ENCODE assay signal across 1 cellular context in the genomic region with DNA sequence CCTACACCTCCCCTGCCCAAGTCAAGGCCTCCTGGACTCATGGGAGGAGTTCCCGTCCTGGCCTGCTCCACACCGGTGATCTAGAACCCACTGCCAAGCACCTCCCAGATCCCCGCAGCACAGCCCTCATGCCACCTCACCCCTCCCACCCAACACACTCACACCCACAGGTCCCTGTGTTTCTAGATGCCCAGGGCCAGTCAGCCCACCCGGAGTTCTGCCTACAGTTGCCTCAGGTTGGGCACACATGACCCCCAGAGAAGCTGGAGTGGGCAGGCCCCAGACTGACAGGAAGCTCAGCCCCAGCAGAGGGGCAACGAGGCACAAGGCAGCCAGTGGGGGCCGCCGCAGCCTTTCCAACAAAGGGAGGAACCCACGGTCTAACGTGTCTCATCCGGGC.
TF ChIP-seq lines count a peak whose summit lies in the region.

No MANE protein-coding gene starts in this region.

TF ChIP-seq in HepG2, 621 proteins besides CTCF, POLR2A, EP300 and RAD21 (continued from another document and continues in another):
- TF ChIP-seq, protein P1, sequence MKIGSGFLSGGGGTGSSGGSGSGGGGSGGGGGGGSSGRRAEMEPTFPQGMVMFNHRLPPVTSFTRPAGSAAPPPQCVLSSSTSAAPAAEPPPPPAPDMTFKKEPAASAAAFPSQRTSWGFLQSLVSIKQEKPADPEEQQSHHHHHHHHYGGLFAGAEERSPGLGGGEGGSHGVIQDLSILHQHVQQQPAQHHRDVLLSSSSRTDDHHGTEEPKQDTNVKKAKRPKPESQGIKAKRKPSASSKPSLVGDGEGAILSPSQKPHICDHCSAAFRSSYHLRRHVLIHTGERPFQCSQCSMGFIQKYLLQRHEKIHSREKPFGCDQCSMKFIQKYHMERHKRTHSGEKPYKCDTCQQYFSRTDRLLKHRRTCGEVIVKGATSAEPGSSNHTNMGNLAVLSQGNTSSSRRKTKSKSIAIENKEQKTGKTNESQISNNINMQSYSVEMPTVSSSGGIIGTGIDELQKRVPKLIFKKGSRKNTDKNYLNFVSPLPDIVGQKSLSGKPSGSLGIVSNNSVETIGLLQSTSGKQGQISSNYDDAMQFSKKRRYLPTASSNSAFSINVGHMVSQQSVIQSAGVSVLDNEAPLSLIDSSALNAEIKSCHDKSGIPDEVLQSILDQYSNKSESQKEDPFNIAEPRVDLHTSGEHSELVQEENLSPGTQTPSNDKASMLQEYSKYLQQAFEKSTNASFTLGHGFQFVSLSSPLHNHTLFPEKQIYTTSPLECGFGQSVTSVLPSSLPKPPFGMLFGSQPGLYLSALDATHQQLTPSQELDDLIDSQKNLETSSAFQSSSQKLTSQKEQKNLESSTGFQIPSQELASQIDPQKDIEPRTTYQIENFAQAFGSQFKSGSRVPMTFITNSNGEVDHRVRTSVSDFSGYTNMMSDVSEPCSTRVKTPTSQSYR (CRISPR knock-in tag; IDR thresholded peaks at IDR 0.05; ENCODE audit: borderline replicate concordance), result no peak
- TF ChIP-seq ZMAT3 (CRISPR knock-in tag; conservative IDR thresholded peaks at IDR 0.05) (no peak), REPIN1 (CRISPR knock-in tag; IDR thresholded peaks at IDR 0.05; ENCODE audit: borderline replicate concordance, low read depth) (no peak), ZBTB2 (CRISPR knock-in tag; IDR thresholded peaks at IDR 0.05; ENCODE audit: low read depth) (no peak), ZNF30 (CRISPR knock-in tag; IDR thresholded peaks at IDR 0.05) (no peak), MXI1 (IDR thresholded peaks at IDR 0.05; ENCODE audit: borderline replicate concordance, low read depth, low read length) (no peak), PHF8 (CRISPR knock-in tag; IDR thresholded peaks at IDR 0.05) (no peak), CHD4 (IDR thresholded peaks at IDR 0.05; ENCODE audit: borderline replicate concordance, low read length) (no peak), GATAD2A (CRISPR knock-in tag; IDR thresholded peaks at IDR 0.05) (no peak), ZNF619 (CRISPR knock-in tag; IDR thresholded peaks at IDR 0.05) (no peak), ZNF788 (CRISPR knock-in tag; IDR thresholded peaks at IDR 0.05; ENCODE audit: borderline replicate concordance) (0 out of 2 replicates have a peak, but pooled peaks have one; percentile 13), FOXM1 (CRISPR knock-in tag; IDR thresholded peaks at IDR 0.05) (no peak), KAT2B (IDR thresholded peaks at IDR 0.05; ENCODE audit: borderline replicate concordance, low read depth, low read length) (no peak), ZNF468 (CRISPR knock-in tag; IDR thresholded peaks at IDR 0.05) (no peak), FOXP4 (CRISPR knock-in tag; IDR thresholded peaks at IDR 0.05) (no peak), PCBP2 (optimal IDR thresholded peaks at IDR 0.05; ENCODE audit: low read depth, low read length, poor library complexity, severe bottlenecking) (no peak), XRCC5 (optimal IDR thresholded peaks at IDR 0.05; ENCODE audit: low read length) (no peak), TAF1 (CRISPR knock-in tag; IDR thresholded peaks at IDR 0.05) (no peak), MYC (CRISPR knock-in tag; IDR thresholded peaks at IDR 0.05; ENCODE audit: borderline replicate concordance) (no peak), ELF4 (CRISPR knock-in tag; IDR thresholded peaks at IDR 0.05; ENCODE audit: borderline replicate concordance) (no peak), ZFP82 (CRISPR knock-in tag; IDR thresholded peaks at IDR 0.05; ENCODE audit: borderline replicate concordance) (no peak), NONO (IDR thresholded peaks at IDR 0.05) (no peak), NONO (CRISPR knock-in tag; conservative IDR thresholded peaks at IDR 0.05) (0 out of 2 replicates have a peak, but pooled peaks have one; percentile 56), ZNF83 (CRISPR knock-in tag; IDR thresholded peaks at IDR 0.05; ENCODE audit: borderline replicate concordance) (no peak), RFX1 (IDR thresholded peaks at IDR 0.05) (no peak), SAP130 (CRISPR knock-in tag; IDR thresholded peaks at IDR 0.05; ENCODE audit: low read depth) (no peak), FOXP1 (IDR thresholded peaks at IDR 0.05) (no peak), FOXP1 (CRISPR knock-in tag; IDR thresholded peaks at IDR 0.05) (no peak), ETV6 (CRISPR knock-in tag; conservative IDR thresholded peaks at IDR 0.05) (no peak), ZNF513 (CRISPR knock-in tag; conservative IDR thresholded peaks at IDR 0.05) (no peak), KLF13 (CRISPR knock-in tag; IDR thresholded peaks at IDR 0.05) (no peak), ZBTB38 (CRISPR knock-in tag; IDR thresholded peaks at IDR 0.05) (no peak), JUN (CRISPR knock-in tag; IDR thresholded peaks at IDR 0.05) (no peak)
- TF ChIP-seq, protein P2, sequence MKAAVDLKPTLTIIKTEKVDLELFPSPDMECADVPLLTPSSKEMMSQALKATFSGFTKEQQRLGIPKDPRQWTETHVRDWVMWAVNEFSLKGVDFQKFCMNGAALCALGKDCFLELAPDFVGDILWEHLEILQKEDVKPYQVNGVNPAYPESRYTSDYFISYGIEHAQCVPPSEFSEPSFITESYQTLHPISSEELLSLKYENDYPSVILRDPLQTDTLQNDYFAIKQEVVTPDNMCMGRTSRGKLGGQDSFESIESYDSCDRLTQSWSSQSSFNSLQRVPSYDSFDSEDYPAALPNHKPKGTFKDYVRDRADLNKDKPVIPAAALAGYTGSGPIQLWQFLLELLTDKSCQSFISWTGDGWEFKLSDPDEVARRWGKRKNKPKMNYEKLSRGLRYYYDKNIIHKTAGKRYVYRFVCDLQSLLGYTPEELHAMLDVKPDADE (CRISPR knock-in tag; IDR thresholded peaks at IDR 0.05), result no peak
- TF ChIP-seq, protein P3, sequence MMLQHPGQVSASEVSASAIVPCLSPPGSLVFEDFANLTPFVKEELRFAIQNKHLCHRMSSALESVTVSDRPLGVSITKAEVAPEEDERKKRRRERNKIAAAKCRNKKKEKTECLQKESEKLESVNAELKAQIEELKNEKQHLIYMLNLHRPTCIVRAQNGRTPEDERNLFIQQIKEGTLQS (CRISPR knock-in tag; IDR thresholded peaks at IDR 0.05), result no peak
- TF ChIP-seq, protein P4, sequence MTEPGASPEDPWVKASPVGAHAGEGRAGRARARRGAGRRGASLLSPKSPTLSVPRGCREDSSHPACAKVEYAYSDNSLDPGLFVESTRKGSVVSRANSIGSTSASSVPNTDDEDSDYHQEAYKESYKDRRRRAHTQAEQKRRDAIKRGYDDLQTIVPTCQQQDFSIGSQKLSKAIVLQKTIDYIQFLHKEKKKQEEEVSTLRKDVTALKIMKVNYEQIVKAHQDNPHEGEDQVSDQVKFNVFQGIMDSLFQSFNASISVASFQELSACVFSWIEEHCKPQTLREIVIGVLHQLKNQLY (CRISPR knock-in tag; IDR thresholded peaks at IDR 0.05), result no peak
- TF ChIP-seq, protein P5, sequence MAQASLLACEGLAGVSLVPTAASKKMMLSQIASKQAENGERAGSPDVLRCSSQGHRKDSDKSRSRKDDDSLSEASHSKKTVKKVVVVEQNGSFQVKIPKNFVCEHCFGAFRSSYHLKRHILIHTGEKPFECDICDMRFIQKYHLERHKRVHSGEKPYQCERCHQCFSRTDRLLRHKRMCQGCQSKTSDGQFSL (CRISPR knock-in tag; IDR thresholded peaks at IDR 0.05), result no peak
- TF ChIP-seq, protein P6, sequence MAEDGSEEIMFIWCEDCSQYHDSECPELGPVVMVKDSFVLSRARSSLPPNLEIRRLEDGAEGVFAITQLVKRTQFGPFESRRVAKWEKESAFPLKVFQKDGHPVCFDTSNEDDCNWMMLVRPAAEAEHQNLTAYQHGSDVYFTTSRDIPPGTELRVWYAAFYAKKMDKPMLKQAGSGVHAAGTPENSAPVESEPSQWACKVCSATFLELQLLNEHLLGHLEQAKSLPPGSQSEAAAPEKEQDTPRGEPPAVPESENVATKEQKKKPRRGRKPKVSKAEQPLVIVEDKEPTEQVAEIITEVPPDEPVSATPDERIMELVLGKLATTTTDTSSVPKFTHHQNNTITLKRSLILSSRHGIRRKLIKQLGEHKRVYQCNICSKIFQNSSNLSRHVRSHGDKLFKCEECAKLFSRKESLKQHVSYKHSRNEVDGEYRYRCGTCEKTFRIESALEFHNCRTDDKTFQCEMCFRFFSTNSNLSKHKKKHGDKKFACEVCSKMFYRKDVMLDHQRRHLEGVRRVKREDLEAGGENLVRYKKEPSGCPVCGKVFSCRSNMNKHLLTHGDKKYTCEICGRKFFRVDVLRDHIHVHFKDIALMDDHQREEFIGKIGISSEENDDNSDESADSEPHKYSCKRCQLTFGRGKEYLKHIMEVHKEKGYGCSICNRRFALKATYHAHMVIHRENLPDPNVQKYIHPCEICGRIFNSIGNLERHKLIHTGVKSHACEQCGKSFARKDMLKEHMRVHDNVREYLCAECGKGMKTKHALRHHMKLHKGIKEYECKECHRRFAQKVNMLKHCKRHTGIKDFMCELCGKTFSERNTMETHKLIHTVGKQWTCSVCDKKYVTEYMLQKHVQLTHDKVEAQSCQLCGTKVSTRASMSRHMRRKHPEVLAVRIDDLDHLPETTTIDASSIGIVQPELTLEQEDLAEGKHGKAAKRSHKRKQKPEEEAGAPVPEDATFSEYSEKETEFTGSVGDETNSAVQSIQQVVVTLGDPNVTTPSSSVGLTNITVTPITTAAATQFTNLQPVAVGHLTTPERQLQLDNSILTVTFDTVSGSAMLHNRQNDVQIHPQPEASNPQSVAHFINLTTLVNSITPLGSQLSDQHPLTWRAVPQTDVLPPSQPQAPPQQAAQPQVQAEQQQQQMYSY (CRISPR knock-in tag; IDR thresholded peaks at IDR 0.05), result no peak
- TF ChIP-seq, protein P7, sequence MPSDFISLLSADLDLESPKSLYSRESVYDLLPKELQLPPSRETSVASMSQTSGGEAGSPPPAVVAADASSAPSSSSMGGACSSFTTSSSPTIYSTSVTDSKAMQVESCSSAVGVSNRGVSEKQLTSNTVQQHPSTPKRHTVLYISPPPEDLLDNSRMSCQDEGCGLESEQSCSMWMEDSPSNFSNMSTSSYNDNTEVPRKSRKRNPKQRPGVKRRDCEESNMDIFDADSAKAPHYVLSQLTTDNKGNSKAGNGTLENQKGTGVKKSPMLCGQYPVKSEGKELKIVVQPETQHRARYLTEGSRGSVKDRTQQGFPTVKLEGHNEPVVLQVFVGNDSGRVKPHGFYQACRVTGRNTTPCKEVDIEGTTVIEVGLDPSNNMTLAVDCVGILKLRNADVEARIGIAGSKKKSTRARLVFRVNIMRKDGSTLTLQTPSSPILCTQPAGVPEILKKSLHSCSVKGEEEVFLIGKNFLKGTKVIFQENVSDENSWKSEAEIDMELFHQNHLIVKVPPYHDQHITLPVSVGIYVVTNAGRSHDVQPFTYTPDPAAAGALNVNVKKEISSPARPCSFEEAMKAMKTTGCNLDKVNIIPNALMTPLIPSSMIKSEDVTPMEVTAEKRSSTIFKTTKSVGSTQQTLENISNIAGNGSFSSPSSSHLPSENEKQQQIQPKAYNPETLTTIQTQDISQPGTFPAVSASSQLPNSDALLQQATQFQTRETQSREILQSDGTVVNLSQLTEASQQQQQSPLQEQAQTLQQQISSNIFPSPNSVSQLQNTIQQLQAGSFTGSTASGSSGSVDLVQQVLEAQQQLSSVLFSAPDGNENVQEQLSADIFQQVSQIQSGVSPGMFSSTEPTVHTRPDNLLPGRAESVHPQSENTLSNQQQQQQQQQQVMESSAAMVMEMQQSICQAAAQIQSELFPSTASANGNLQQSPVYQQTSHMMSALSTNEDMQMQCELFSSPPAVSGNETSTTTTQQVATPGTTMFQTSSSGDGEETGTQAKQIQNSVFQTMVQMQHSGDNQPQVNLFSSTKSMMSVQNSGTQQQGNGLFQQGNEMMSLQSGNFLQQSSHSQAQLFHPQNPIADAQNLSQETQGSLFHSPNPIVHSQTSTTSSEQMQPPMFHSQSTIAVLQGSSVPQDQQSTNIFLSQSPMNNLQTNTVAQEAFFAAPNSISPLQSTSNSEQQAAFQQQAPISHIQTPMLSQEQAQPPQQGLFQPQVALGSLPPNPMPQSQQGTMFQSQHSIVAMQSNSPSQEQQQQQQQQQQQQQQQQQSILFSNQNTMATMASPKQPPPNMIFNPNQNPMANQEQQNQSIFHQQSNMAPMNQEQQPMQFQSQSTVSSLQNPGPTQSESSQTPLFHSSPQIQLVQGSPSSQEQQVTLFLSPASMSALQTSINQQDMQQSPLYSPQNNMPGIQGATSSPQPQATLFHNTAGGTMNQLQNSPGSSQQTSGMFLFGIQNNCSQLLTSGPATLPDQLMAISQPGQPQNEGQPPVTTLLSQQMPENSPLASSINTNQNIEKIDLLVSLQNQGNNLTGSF (CRISPR knock-in tag; IDR thresholded peaks at IDR 0.05), result no peak
